Comparison of ENCODE assay signal across 13 cellular contexts in genomic region chr6:117448732-117449131, GRCh38. TPM values are rescaled to one million over a fixed set of nuclear protein-coding genes. Genes with fewer than 3 reads are reported as not detected.
A peak's percentile ranks its signal among the peaks of the same experiment; 100 is the strongest.
DNase-seq lines count a peak whose midpoint lies in the region; ATAC-seq lines count a peak whose summit lies in the region.
"Had no signal": no experiment of that assay in that cellular context is flagged by ENCODE, and none has a peak within 500 bp of the region (broad histone marks: within the 10 kb centered on the region; RNA-seq: fewer than 3 reads in every experiment).

No MANE protein-coding gene starts in this region.

- no peaks in the 10 kb centered on the region for H3K36me3 ChIP-seq in aorta (ENCODE audit: control insufficient read depth in 1 of 2, insufficient read depth in 2 of 2, low read length in 1 of 2)
- H3K36me3 ChIP-seq: WERI-Rb-1 had no signal

- intact Hi-C loops in aorta (cut with DNase I) = loop anchor here (2.0 to 5.0 kb wide), 4 partner anchors 104 to 159 kb away; partner anchors contain the start of gene GOPC (in 1 of the 2)

- H3K27ac ChIP-seq in aorta (ENCODE audit: low read depth in 1 of 2, low read length in 2 of 2) = no peak overlapping the region

- ATAC-seq in aorta (ENCODE audit: low FRiP score) (peak; percentile 47), HG03571 (IDR thresholded peaks at IDR 0.05; ENCODE audit: unreplicated experiment) (no peak)
- ATAC-seq: stimulated activated naive CD8-positive, alpha-beta T cell treated with anti-CD3 and anti-CD28 coated beads, Interleukin-15, Interleukin-2, amounts not matched to agents 100 U/mL and 50 U/mL, for 24 hours had no signal

- H3K4me1 ChIP-seq in aorta (ENCODE audit: control insufficient read depth in 1 of 2, insufficient read depth in 2 of 2, low read length in 2 of 2) = peaks cover 0 to 4% of the 10 kb centered on the region in 2 donors

- H3K9me3 ChIP-seq in aorta (ENCODE audit: control insufficient read depth, low read length) = no peaks in the 10 kb centered on the region

- WGBS in aorta, 2 donors = 3 to 5% methylated on average over 6 of the region's 6 CpGs

- peaks cover 0 to 1% of the 10 kb centered on the region in 2 donors for H3K27me3 ChIP-seq in aorta (ENCODE audit: control insufficient read depth in 1 of 2, insufficient read depth in 2 of 2, low read length in 1 of 2)

- peak; percentile 63 for DNase-seq in HK-2 (ENCODE audit: unreplicated experiment)
- peak; percentile 88 for DNase-seq in amniotic stem cell (lab: John Stamatoyannopoulos, UW)
- peak; percentile 61 for DNase-seq in islet precursor cell
- DNase-seq in aorta = no peak
- DNase-seq in iPS-NIHi7 (ENCODE audit: extremely low spot score) = no peak
- no peak for DNase-seq in 8988T
- DNase-seq: cerebellar nuclear complex; hypothalamus; naive B cell; NCI-H1694 treated with DMSO at 0.1 percent for 48 hours; stimulated activated naive CD8-positive, alpha-beta T cell treated with anti-CD3 and anti-CD28 coated beads, Interleukin-15, Interleukin-2, amounts not matched to agents 100 U/mL and 50 U/mL, for 24 hours had no signal

- no peak overlapping the region for H3K4me3 ChIP-seq in aorta (ENCODE audit: low read length in 2 of 2)

RNA-seq across cellular contexts. Expression of gene ROS1, which starts 23.0 kb away (rescaled TPM):
- under 1 TPM in 1 of 2 donors, not detected in 1; 0.06 TPM for total RNA-seq in aorta
- not detected for polyA plus RNA-seq in aorta

RNA-seq across cellular contexts. Expression of gene DCBLD1, which starts 33.7 kb away (rescaled TPM):
- 10 to 100 TPM; 13.2 to 16.8 TPM for total RNA-seq in aorta
- 10 to 100 TPM in 1 of 2 donors, 1 to 10 TPM in 1; 2.4 to 11.5 TPM for polyA plus RNA-seq in aorta

Comparison
In these comparisons a context has a peak if more than half of its experiments do, and no peak if none do; other contexts are left out.
1. DNase-seq: peak in HK-2 (single experiment), amniotic stem cell (single experiment) and islet precursor cell (single experiment); none in aorta (0 of 2), iPS-NIHi7 (single experiment) and 8988T (single experiment).